ENCODE assay signal across 1 cellular context in the genomic region with DNA sequence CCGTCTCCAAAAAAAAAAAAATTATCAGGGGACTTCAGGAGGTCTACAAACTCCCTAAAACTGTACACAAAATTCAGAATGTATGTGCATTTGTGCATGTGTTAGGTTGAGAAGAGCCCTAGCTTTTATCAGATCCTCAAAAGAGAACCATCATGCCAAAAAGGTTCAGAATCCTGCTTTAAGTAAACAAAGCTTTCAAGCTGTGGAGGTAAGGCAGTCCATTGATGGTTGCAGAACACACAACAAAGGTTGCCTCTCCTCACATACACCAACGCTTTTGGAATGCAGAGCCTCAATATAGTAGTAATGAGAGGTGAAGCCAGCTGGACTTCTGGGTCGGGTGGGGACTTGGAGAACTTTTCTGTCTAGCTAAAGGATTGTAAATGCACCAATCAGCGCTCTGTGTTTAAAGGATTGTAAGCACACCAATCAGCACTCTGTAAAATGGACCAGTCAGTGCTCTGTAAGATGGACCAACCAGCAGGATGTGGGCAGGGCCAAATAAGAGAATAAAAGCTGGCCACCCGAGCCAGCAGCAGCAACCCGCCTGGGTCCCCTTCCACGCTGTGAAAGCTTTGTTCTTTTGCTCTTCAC.
TF ChIP-seq lines count a peak whose summit lies in the region.

No MANE protein-coding gene starts in this region.

TF ChIP-seq in HepG2, 621 proteins besides CTCF, POLR2A, EP300 and RAD21 (continued from another document and continues in another):
- TF ChIP-seq NFRKB (IDR thresholded peaks at IDR 0.05) (no peak), ZNF460 (CRISPR knock-in tag; IDR thresholded peaks at IDR 0.05; ENCODE audit: borderline replicate concordance) (no peak), FOXA1 (IDR thresholded peaks at IDR 0.05) (no peak), FOXA1 (CRISPR knock-in tag; IDR thresholded peaks at IDR 0.05) (peak; percentile 73), ZNF703 (CRISPR knock-in tag; IDR thresholded peaks at IDR 0.05; ENCODE audit: borderline replicate concordance) (no peak), TEAD3 (CRISPR knock-in tag; optimal IDR thresholded peaks at IDR 0.05; ENCODE audit: borderline replicate concordance) (peak; percentile 35), DNMT1 (CRISPR knock-in tag; IDR thresholded peaks at IDR 0.05) (no peak), ZSCAN20 (CRISPR knock-in tag; IDR thresholded peaks at IDR 0.05; ENCODE audit: borderline replicate concordance) (no peak), MED1 (CRISPR knock-in tag; IDR thresholded peaks at IDR 0.05) (no peak), ZFP36 (IDR thresholded peaks at IDR 0.05; ENCODE audit: borderline replicate concordance, low read depth, low read length, partially characterized antibody) (no peak), ZNF343 (CRISPR knock-in tag; IDR thresholded peaks at IDR 0.05) (no peak), ISX (CRISPR knock-in tag; conservative IDR thresholded peaks at IDR 0.05) (no peak), GABPA (IDR thresholded peaks at IDR 0.05; ENCODE audit: low read depth, low read length) (no peak), GABPA (CRISPR knock-in tag; IDR thresholded peaks at IDR 0.05; ENCODE audit: low read depth) (no peak), MED8 (CRISPR knock-in tag; IDR thresholded peaks at IDR 0.05; ENCODE audit: insufficient replicate concordance) (no peak), AGO1 (IDR thresholded peaks at IDR 0.05; ENCODE audit: low read depth, low read length, poor library complexity, severe bottlenecking) (no peak), FOXP1 (IDR thresholded peaks at IDR 0.05) (no peak), FOXP1 (CRISPR knock-in tag; IDR thresholded peaks at IDR 0.05) (peak; percentile 7; the same call in 1 of the 2 replicates), ZNF235 (CRISPR knock-in tag; IDR thresholded peaks at IDR 0.05; ENCODE audit: borderline replicate concordance) (no peak), ZNF230 (CRISPR knock-in tag; IDR thresholded peaks at IDR 0.05) (no peak), RBFOX2 (IDR thresholded peaks at IDR 0.05; ENCODE audit: low read depth, low read length) (no peak), ZNF746 (CRISPR knock-in tag; IDR thresholded peaks at IDR 0.05) (no peak), SMARCE1 (IDR thresholded peaks at IDR 0.05; ENCODE audit: borderline replicate concordance) (no peak), HNRNPH1 (optimal IDR thresholded peaks at IDR 0.05; ENCODE audit: low read depth, low read length) (no peak), ZNF577 (CRISPR knock-in tag; IDR thresholded peaks at IDR 0.05; ENCODE audit: borderline replicate concordance, low read depth) (no peak), TGIF2 (CRISPR knock-in tag; IDR thresholded peaks at IDR 0.05) (no peak), GTF3A (CRISPR knock-in tag; conservative IDR thresholded peaks at IDR 0.05) (no peak), ZNF891 (CRISPR knock-in tag; IDR thresholded peaks at IDR 0.05) (no peak), MYC (CRISPR knock-in tag; IDR thresholded peaks at IDR 0.05; ENCODE audit: borderline replicate concordance) (no peak), ZNF138 (CRISPR knock-in tag; IDR thresholded peaks at IDR 0.05; ENCODE audit: low read depth) (no peak), ZNF773 (CRISPR knock-in tag; IDR thresholded peaks at IDR 0.05; ENCODE audit: borderline replicate concordance) (no peak)
- TF ChIP-seq, protein P1, sequence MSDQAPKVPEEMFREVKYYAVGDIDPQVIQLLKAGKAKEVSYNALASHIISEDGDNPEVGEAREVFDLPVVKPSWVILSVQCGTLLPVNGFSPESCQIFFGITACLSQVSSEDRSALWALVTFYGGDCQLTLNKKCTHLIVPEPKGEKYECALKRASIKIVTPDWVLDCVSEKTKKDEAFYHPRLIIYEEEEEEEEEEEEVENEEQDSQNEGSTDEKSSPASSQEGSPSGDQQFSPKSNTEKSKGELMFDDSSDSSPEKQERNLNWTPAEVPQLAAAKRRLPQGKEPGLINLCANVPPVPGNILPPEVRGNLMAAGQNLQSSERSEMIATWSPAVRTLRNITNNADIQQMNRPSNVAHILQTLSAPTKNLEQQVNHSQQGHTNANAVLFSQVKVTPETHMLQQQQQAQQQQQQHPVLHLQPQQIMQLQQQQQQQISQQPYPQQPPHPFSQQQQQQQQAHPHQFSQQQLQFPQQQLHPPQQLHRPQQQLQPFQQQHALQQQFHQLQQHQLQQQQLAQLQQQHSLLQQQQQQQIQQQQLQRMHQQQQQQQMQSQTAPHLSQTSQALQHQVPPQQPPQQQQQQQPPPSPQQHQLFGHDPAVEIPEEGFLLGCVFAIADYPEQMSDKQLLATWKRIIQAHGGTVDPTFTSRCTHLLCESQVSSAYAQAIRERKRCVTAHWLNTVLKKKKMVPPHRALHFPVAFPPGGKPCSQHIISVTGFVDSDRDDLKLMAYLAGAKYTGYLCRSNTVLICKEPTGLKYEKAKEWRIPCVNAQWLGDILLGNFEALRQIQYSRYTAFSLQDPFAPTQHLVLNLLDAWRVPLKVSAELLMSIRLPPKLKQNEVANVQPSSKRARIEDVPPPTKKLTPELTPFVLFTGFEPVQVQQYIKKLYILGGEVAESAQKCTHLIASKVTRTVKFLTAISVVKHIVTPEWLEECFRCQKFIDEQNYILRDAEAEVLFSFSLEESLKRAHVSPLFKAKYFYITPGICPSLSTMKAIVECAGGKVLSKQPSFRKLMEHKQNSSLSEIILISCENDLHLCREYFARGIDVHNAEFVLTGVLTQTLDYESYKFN (CRISPR knock-in tag; conservative IDR thresholded peaks at IDR 0.05): 0 out of 2 replicates have a peak, but pooled peaks have one; percentile 27
- TF ChIP-seq, protein P2, sequence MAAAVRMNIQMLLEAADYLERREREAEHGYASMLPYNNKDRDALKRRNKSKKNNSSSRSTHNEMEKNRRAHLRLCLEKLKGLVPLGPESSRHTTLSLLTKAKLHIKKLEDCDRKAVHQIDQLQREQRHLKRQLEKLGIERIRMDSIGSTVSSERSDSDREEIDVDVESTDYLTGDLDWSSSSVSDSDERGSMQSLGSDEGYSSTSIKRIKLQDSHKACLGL (CRISPR knock-in tag; IDR thresholded peaks at IDR 0.05): no peak
- TF ChIP-seq, protein P3, sequence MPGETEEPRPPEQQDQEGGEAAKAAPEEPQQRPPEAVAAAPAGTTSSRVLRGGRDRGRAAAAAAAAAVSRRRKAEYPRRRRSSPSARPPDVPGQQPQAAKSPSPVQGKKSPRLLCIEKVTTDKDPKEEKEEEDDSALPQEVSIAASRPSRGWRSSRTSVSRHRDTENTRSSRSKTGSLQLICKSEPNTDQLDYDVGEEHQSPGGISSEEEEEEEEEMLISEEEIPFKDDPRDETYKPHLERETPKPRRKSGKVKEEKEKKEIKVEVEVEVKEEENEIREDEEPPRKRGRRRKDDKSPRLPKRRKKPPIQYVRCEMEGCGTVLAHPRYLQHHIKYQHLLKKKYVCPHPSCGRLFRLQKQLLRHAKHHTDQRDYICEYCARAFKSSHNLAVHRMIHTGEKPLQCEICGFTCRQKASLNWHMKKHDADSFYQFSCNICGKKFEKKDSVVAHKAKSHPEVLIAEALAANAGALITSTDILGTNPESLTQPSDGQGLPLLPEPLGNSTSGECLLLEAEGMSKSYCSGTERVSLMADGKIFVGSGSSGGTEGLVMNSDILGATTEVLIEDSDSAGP (CRISPR knock-in tag; IDR thresholded peaks at IDR 0.05; ENCODE audit: borderline replicate concordance): no peak
- TF ChIP-seq, protein P4, sequence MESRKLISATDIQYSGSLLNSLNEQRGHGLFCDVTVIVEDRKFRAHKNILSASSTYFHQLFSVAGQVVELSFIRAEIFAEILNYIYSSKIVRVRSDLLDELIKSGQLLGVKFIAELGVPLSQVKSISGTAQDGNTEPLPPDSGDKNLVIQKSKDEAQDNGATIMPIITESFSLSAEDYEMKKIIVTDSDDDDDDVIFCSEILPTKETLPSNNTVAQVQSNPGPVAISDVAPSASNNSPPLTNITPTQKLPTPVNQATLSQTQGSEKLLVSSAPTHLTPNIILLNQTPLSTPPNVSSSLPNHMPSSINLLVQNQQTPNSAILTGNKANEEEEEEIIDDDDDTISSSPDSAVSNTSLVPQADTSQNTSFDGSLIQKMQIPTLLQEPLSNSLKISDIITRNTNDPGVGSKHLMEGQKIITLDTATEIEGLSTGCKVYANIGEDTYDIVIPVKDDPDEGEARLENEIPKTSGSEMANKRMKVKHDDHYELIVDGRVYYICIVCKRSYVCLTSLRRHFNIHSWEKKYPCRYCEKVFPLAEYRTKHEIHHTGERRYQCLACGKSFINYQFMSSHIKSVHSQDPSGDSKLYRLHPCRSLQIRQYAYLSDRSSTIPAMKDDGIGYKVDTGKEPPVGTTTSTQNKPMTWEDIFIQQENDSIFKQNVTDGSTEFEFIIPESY (CRISPR knock-in tag; IDR thresholded peaks at IDR 0.05): no peak
- TF ChIP-seq, protein P5, sequence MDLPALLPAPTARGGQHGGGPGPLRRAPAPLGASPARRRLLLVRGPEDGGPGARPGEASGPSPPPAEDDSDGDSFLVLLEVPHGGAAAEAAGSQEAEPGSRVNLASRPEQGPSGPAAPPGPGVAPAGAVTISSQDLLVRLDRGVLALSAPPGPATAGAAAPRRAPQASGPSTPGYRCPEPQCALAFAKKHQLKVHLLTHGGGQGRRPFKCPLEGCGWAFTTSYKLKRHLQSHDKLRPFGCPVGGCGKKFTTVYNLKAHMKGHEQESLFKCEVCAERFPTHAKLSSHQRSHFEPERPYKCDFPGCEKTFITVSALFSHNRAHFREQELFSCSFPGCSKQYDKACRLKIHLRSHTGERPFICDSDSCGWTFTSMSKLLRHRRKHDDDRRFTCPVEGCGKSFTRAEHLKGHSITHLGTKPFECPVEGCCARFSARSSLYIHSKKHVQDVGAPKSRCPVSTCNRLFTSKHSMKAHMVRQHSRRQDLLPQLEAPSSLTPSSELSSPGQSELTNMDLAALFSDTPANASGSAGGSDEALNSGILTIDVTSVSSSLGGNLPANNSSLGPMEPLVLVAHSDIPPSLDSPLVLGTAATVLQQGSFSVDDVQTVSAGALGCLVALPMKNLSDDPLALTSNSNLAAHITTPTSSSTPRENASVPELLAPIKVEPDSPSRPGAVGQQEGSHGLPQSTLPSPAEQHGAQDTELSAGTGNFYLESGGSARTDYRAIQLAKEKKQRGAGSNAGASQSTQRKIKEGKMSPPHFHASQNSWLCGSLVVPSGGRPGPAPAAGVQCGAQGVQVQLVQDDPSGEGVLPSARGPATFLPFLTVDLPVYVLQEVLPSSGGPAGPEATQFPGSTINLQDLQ (CRISPR knock-in tag; IDR thresholded peaks at IDR 0.05): no peak
- TF ChIP-seq, protein P6, sequence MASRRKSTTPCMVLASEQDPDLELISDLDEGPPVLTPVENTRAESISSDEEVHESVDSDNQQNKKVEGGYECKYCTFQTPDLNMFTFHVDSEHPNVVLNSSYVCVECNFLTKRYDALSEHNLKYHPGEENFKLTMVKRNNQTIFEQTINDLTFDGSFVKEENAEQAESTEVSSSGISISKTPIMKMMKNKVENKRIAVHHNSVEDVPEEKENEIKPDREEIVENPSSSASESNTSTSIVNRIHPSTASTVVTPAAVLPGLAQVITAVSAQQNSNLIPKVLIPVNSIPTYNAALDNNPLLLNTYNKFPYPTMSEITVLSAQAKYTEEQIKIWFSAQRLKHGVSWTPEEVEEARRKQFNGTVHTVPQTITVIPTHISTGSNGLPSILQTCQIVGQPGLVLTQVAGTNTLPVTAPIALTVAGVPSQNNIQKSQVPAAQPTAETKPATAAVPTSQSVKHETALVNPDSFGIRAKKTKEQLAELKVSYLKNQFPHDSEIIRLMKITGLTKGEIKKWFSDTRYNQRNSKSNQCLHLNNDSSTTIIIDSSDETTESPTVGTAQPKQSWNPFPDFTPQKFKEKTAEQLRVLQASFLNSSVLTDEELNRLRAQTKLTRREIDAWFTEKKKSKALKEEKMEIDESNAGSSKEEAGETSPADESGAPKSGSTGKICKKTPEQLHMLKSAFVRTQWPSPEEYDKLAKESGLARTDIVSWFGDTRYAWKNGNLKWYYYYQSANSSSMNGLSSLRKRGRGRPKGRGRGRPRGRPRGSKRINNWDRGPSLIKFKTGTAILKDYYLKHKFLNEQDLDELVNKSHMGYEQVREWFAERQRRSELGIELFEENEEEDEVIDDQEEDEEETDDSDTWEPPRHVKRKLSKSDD (CRISPR knock-in tag; IDR thresholded peaks at IDR 0.05; ENCODE audit: low read depth): no peak
- TF ChIP-seq, protein P7, sequence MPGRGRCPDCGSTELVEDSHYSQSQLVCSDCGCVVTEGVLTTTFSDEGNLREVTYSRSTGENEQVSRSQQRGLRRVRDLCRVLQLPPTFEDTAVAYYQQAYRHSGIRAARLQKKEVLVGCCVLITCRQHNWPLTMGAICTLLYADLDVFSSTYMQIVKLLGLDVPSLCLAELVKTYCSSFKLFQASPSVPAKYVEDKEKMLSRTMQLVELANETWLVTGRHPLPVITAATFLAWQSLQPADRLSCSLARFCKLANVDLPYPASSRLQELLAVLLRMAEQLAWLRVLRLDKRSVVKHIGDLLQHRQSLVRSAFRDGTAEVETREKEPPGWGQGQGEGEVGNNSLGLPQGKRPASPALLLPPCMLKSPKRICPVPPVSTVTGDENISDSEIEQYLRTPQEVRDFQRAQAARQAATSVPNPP (CRISPR knock-in tag; IDR thresholded peaks at IDR 0.05): no peak
- TF ChIP-seq, protein P8, sequence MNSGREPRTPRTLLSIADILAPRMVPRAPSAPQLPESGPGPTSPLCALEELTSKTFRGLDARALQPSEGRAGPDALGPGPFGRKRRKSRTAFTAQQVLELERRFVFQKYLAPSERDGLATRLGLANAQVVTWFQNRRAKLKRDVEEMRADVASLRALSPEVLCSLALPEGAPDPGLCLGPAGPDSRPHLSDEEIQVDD (CRISPR knock-in tag; IDR thresholded peaks at IDR 0.05; ENCODE audit: borderline replicate concordance): no peak
- TF ChIP-seq, protein P9, sequence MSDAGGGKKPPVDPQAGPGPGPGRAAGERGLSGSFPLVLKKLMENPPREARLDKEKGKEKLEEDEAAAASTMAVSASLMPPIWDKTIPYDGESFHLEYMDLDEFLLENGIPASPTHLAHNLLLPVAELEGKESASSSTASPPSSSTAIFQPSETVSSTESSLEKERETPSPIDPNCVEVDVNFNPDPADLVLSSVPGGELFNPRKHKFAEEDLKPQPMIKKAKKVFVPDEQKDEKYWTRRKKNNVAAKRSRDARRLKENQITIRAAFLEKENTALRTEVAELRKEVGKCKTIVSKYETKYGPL (CRISPR knock-in tag; IDR thresholded peaks at IDR 0.05): no peak
- TF ChIP-seq, protein P10, sequence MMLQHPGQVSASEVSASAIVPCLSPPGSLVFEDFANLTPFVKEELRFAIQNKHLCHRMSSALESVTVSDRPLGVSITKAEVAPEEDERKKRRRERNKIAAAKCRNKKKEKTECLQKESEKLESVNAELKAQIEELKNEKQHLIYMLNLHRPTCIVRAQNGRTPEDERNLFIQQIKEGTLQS (CRISPR knock-in tag; IDR thresholded peaks at IDR 0.05): no peak
- TF ChIP-seq, protein P11, sequence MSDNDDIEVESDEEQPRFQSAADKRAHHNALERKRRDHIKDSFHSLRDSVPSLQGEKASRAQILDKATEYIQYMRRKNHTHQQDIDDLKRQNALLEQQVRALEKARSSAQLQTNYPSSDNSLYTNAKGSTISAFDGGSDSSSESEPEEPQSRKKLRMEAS (IDR thresholded peaks at IDR 0.05): no peak
